In genomic region chr2:87584268-87584906, GRCh38 we compare ENCODE assay signal across 8 cellular contexts.
A peak's percentile ranks its signal among the peaks of the same experiment; 100 is the strongest.
DNase-seq lines count a peak whose midpoint lies in the region; ATAC-seq, FAIRE-seq and TF ChIP-seq lines count a peak whose summit lies in the region.
"Not testable (repeated sequence)": the region's sequence is repeated elsewhere in the genome, so short reads cannot be mapped to it uniquely, and the experiment has no call there.

No MANE protein-coding gene starts in this region.

- H3K36me3 ChIP-seq in astrocyte (ENCODE audit: insufficient read depth, low read length); endodermal cell (ENCODE audit: control insufficient read depth, insufficient read depth, low read length); gastrocnemius medialis; uterus: not testable (repeated sequence)

- ATAC-seq in Right ventricle myocardium superior (ENCODE audit: poor library complexity) = peak; percentile 89
- peak in 2 of 3 donors; percentile 39 to 54 for ATAC-seq in natural killer cell
- peak in 1 of 2 donors; percentile 26 for ATAC-seq in gastrocnemius medialis

- not testable (repeated sequence) for H3K79me2 ChIP-seq in astrocyte (ENCODE audit: insufficient read depth, low read length)

- peak overlapping the region; percentile 22 for H3K4me2 ChIP-seq in astrocyte (ENCODE audit: low read length)

- H2AFZ ChIP-seq in astrocyte (ENCODE audit: low read depth, low read length) = not testable (repeated sequence)

- H3K27me3 Mint-ChIP-seq in astrocyte (ENCODE audit: low read depth, unreplicated experiment); endodermal cell (ENCODE audit: insufficient read depth); natural killer cell (ENCODE audit: low read depth in 2 of 2): not testable (repeated sequence)

- not testable (repeated sequence) for H3K9ac ChIP-seq in astrocyte (ENCODE audit: low read length); endodermal cell (ENCODE audit: extremely low read depth, low read length, poor library complexity, severe bottlenecking)

- H3K27me3 ChIP-seq in astrocyte (ENCODE audit: insufficient read depth, low read length); endodermal cell (ENCODE audit: control insufficient read depth, insufficient read depth, low read length, poor library complexity, severe bottlenecking); gastrocnemius medialis; uterus: not testable (repeated sequence)

- not testable (repeated sequence) for H3K4me3 Mint-ChIP-seq in astrocyte (ENCODE audit: unreplicated experiment); endodermal cell
- H3K4me3 Mint-ChIP-seq in natural killer cell = peak overlapping the region; percentile 53

- H3K27ac ChIP-seq in astrocyte (ENCODE audit: low read depth, low read length); endodermal cell (ENCODE audit: low read depth, low read length); gastrocnemius medialis: not testable (repeated sequence)
- H3K27ac ChIP-seq in uterus = peak overlapping the region; percentile 2 to 47

- H3K36me3 Mint-ChIP-seq in astrocyte (ENCODE audit: low read depth, unreplicated experiment); endodermal cell (ENCODE audit: low read depth); natural killer cell: not testable (repeated sequence)

- H4K20me1 ChIP-seq in astrocyte (ENCODE audit: insufficient read depth, low read length) = not testable (repeated sequence)

- not testable (repeated sequence) for H3K4me1 Mint-ChIP-seq in astrocyte (ENCODE audit: low read depth, unreplicated experiment); endodermal cell; natural killer cell

- not testable (repeated sequence) for H3K9me3 Mint-ChIP-seq in astrocyte (ENCODE audit: unreplicated experiment); endodermal cell; natural killer cell

- TF ChIP-seq POLR2A in gastrocnemius medialis (IDR thresholded peaks at IDR 0.05); uterus (IDR thresholded peaks at IDR 0.05): not testable (repeated sequence)

- TF ChIP-seq CTCF in astrocyte (IDR thresholded peaks at IDR 0.05; ENCODE audit: insufficient read depth, low read depth, low read length); endodermal cell (conservative IDR thresholded peaks at IDR 0.05); natural killer cell (IDR thresholded peaks at IDR 0.05); gastrocnemius medialis (IDR thresholded peaks at IDR 0.05 in 4 of 5, conservative IDR thresholded peaks at IDR 0.05 in 1 of 5); uterus (IDR thresholded peaks at IDR 0.05): not testable (repeated sequence)

- DNase-seq in KBM-7 = peak; percentile 77
- peak; percentile 3 for DNase-seq in astrocyte (ENCODE audit: low read depth)
- peak; percentile 68 for DNase-seq in endodermal cell
- peak; percentile 41 for DNase-seq in Right ventricle myocardium superior
- DNase-seq in islet precursor cell = peak; percentile 69
- not testable (repeated sequence) for DNase-seq in natural killer cell, gastrocnemius medialis, uterus

- not testable (repeated sequence) for H3K4me1 ChIP-seq in astrocyte (ENCODE audit: insufficient read depth, low read length); endodermal cell (ENCODE audit: control insufficient read depth, insufficient read depth, low read length); gastrocnemius medialis; uterus

- not testable (repeated sequence) for H3K9me3 ChIP-seq in astrocyte (ENCODE audit: insufficient read depth, low read depth, low read length); endodermal cell (ENCODE audit: control insufficient read depth, low read length); gastrocnemius medialis; uterus

- H3K4me3 ChIP-seq in astrocyte (ENCODE audit: insufficient read depth, low read depth, low read length); endodermal cell (ENCODE audit: low read length): not testable (repeated sequence)
- peak overlapping the region; percentile 27 to 46 (median 37) for H3K4me3 ChIP-seq in gastrocnemius medialis
- H3K4me3 ChIP-seq in uterus = peak overlapping the region in 1 of 2 donors; percentile 24

- not testable (repeated sequence) for H3K27ac Mint-ChIP-seq in astrocyte (ENCODE audit: unreplicated experiment); endodermal cell; natural killer cell

- intact Hi-C loops in Right ventricle myocardium superior (cut with DNase I); natural killer cell (cut with micrococcal nuclease); gastrocnemius medialis (cut with DNase I; ENCODE audit: low total_unique reads); uterus (cut with DNase I; ENCODE audit: low total_unique reads): not testable (repeated sequence)

- in situ Hi-C loops in KBM-7 (cut with MboI; ENCODE audit: low pct_unique_long_range_greater_than_20kb, low sequenced_read_pairs); gastrocnemius medialis (cut with MboI; ENCODE audit: low sequenced_read_pairs in 4 of 4): not testable (repeated sequence)

- WGBS in endodermal cell (ENCODE audit: insufficient coverage in 1 of 2, insufficient read length in 1 of 2), 2 experiments = 0 to 56% methylated on average over 1 to 27 of the region's 35 CpGs

- FAIRE-seq in astrocyte (lab: Jason Lieb, UNC) = not testable (repeated sequence)
